In the genomic region with DNA sequence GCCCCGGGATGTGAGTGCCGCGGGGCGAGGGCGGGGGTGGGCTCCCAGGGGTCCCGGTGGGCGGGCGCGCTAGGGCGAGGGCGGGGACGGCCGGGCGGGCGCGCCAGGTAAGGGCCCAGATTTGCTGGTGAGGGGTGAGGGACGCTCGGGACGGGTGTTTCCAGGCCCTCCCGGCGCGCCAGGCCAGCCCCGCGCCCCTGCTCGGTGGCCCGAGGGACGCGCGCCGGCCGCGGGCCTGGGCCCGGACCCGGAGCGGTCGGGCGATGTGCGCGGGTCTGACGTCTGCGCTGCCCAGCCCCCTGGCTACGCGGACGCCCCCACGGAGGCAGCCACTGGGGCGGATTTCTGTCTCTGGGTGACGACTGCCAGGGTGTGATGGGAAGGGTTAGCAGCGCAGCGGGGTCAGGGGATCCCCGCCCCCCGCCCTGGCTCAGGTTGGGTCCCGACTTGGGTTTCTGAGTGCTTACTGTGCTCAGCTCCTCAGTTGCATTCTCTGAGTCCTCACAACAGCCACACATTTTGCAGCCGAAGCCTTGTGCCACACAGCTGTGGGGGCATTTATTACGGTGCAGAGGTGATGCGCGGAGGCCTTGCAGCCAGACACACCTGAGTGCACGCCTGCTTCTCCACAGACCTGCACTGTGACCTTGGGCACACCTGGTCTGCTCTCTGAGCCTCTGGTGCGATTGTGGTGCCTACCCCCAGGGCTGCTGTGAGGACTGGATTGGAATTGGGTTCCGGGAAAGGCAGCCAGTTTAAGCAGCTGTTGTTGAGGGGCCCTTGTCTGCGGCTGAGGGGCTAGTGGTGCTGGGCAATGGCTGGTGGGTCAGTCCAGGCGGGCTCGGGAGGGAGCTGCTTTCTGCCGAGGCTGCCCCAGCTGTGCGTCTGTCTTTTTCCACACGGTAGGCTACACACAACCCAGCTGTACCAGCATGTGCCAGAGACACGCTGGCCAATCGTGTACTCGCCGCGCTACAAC, we compare ENCODE assay signal across 1 cellular context.
TF ChIP-seq lines count a peak whose summit lies in the region.

No MANE protein-coding gene starts in this region.

TF ChIP-seq in WTC11, 78 proteins besides CTCF, POLR2A, EP300 and RAD21 (continued from another document):
- TF ChIP-seq, protein P1, sequence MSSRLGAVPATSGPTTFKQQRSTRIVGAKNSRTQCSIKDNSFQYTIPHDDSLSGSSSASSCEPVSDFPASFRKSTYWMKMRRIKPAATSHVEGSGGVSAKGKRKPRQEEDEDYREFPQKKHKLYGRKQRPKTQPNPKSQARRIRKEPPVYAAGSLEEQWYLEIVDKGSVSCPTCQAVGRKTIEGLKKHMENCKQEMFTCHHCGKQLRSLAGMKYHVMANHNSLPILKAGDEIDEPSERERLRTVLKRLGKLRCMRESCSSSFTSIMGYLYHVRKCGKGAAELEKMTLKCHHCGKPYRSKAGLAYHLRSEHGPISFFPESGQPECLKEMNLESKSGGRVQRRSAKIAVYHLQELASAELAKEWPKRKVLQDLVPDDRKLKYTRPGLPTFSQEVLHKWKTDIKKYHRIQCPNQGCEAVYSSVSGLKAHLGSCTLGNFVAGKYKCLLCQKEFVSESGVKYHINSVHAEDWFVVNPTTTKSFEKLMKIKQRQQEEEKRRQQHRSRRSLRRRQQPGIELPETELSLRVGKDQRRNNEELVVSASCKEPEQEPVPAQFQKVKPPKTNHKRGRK (CRISPR knock-in tag; IDR thresholded peaks at IDR 0.05; ENCODE audit: borderline replicate concordance), result no peak
- TF ChIP-seq JUN (CRISPR knock-in tag; IDR thresholded peaks at IDR 0.05) (no peak), ZNF396 (CRISPR knock-in tag; IDR thresholded peaks at IDR 0.05; ENCODE audit: borderline replicate concordance) (no peak), CBFB (CRISPR knock-in tag; IDR thresholded peaks at IDR 0.05; ENCODE audit: low read depth) (no peak), TCF7 (CRISPR knock-in tag; IDR thresholded peaks at IDR 0.05; ENCODE audit: low read depth) (no peak), NFATC4 (CRISPR knock-in tag; IDR thresholded peaks at IDR 0.05) (no peak), NR2C2 (CRISPR knock-in tag; IDR thresholded peaks at IDR 0.05) (no peak), RORB (CRISPR knock-in tag; IDR thresholded peaks at IDR 0.05) (no peak), TEAD4 (CRISPR knock-in tag; IDR thresholded peaks at IDR 0.05) (no peak), NR1H2 (CRISPR knock-in tag; IDR thresholded peaks at IDR 0.05) (no peak), TEAD1 (CRISPR knock-in tag; IDR thresholded peaks at IDR 0.05) (no peak), GTF2I (CRISPR knock-in tag; conservative IDR thresholded peaks at IDR 0.05) (no peak), ETV6 (CRISPR knock-in tag; IDR thresholded peaks at IDR 0.05) (no peak)
- TF ChIP-seq, protein P2, sequence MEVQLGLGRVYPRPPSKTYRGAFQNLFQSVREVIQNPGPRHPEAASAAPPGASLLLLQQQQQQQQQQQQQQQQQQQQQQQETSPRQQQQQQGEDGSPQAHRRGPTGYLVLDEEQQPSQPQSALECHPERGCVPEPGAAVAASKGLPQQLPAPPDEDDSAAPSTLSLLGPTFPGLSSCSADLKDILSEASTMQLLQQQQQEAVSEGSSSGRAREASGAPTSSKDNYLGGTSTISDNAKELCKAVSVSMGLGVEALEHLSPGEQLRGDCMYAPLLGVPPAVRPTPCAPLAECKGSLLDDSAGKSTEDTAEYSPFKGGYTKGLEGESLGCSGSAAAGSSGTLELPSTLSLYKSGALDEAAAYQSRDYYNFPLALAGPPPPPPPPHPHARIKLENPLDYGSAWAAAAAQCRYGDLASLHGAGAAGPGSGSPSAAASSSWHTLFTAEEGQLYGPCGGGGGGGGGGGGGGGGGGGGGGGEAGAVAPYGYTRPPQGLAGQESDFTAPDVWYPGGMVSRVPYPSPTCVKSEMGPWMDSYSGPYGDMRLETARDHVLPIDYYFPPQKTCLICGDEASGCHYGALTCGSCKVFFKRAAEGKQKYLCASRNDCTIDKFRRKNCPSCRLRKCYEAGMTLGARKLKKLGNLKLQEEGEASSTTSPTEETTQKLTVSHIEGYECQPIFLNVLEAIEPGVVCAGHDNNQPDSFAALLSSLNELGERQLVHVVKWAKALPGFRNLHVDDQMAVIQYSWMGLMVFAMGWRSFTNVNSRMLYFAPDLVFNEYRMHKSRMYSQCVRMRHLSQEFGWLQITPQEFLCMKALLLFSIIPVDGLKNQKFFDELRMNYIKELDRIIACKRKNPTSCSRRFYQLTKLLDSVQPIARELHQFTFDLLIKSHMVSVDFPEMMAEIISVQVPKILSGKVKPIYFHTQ (CRISPR knock-in tag; IDR thresholded peaks at IDR 0.05), result no peak
- TF ChIP-seq, protein P3, sequence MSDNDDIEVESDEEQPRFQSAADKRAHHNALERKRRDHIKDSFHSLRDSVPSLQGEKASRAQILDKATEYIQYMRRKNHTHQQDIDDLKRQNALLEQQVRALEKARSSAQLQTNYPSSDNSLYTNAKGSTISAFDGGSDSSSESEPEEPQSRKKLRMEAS (CRISPR knock-in tag; IDR thresholded peaks at IDR 0.05), result no peak
